1 cellular context compared by ENCODE assay signal in the genomic region with DNA sequence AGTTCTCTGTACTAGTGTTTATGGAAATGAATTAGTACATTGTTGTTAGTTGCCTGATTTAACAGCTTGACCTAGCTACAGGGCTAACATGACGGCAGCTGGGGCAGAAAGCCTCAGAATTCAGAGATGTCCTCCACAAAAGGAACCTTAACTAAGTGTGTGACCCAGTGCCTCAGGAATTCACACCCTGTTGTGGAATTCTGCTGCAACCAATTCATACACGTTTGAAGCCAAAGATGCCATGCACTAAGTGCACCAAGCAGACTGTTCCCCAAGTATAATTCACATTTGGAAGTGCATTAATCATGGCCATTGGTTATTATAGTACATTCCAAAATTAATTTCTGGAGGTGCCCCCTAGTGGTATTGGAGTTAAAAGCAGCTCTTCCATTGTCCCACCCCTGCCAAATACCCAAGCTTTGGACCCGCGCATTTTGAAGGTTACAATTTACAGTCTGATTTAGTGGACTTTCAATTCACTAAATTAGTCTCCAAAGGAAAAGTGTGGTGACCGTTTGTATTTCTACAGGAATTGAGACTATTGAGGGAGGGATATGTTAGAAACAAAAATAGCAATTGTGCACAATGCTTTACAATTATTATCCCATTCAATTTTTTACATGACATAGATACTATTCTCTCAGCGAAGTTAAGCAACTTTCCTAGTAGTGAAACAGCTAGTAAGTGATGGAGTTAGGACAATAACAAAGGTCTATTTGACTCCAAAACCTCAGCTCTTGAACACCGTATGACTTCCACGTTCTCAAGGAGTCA.
TF ChIP-seq lines count a peak whose summit lies in the region.

No MANE protein-coding gene starts in this region.

TF ChIP-seq in K562, 482 proteins besides CTCF, POLR2A, EP300 and RAD21 (continued from another document):
- TF ChIP-seq, protein P1, sequence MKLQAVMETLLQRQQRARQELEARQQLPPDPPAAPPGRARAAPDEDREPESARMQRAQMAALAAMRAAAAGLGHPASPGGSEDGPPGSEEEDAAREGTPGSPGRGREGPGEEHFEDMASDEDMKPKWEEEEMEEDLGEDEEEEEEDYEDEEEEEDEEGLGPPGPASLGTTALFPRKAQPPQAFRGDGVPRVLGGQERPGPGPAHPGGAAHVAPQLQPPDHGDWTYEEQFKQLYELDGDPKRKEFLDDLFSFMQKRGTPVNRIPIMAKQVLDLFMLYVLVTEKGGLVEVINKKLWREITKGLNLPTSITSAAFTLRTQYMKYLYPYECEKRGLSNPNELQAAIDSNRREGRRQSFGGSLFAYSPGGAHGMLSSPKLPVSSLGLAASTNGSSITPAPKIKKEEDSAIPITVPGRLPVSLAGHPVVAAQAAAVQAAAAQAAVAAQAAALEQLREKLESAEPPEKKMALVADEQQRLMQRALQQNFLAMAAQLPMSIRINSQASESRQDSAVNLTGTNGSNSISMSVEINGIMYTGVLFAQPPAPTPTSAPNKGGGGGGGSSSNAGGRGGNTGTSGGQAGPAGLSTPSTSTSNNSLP (IDR thresholded peaks at IDR 0.05; ENCODE audit: borderline replicate concordance, low read depth, low read length) = 0 out of 2 replicates have a peak, but pooled peaks have one; percentile 19
- no peak for TF ChIP-seq ZNF551 (CRISPR knock-in tag; IDR thresholded peaks at IDR 0.05)
